In genomic region chr2:112579280-112579679, GRCh38 we compare ENCODE assay signal across 12 cellular contexts. TPM values are rescaled to one million over a fixed set of nuclear protein-coding genes. Genes with fewer than 3 reads are reported as not detected.
DNase-seq lines count a peak whose midpoint lies in the region; ATAC-seq, FAIRE-seq and TF ChIP-seq lines count a peak whose summit lies in the region.
"Had no signal": no experiment of that assay in that cellular context is flagged by ENCODE, and none has a peak within 500 bp of the region (broad histone marks: within the 10 kb centered on the region; RNA-seq: fewer than 3 reads in every experiment).

No MANE protein-coding gene starts in this region.

- CTCF ChIA-PET in activated CD8-positive, alpha-beta memory T cell treated with anti-CD3 and anti-CD28 coated beads, Interleukin-2, amount 10 ng/mL, durations not matched to agents 7 days and 5 days (lab: Charles Lee): interaction anchor here (1.9 kb wide), 1 partner anchor 99 kb away, joined by 4 read pairs; no protein-coding TSS in a partner anchor

- peak; percentile 15 for TF ChIP-seq CTCF in cardiac fibroblast (IDR thresholded peaks at IDR 0.05; ENCODE audit: low read depth, low read length)

- DNase-seq in GM04503 (ENCODE audit: low read depth) (peak; percentile 70), NCI-H226 (peak; percentile 75), cardiac fibroblast (ENCODE audit: low read depth in 2 of 2) (peak; percentile 87 to 92), myocyte (ENCODE audit: low read depth) (peak; percentile 56), GM19239 (ENCODE audit: insufficient read length, low spot score) (no peak)
- DNase-seq in activated CD8-positive, alpha-beta memory T cell treated with anti-CD3 and anti-CD28 coated beads, Interleukin-2, amount 10 ng/mL, durations not matched to agents 7 days and 5 days: no peak
- no peak for DNase-seq in T-helper 2 cell treated with Interferon-gamma antibody and Interleukin-4, amounts not matched to agents 5 μg/mL and 100 μg/mL, for 36 hours (ENCODE audit: low spot score)
- DNase-seq: activated B cell treated with CpG ODN at 0.5 μM for 24 hours, endodermal cell had no signal

- FAIRE-seq in GM19239 (lab: Jason Lieb, UNC): no peak

- ATAC-seq in GM21717 (IDR thresholded peaks at IDR 0.05; ENCODE audit: unreplicated experiment): no peak
- no peak for ATAC-seq in activated CD8-positive, alpha-beta memory T cell treated with anti-CD3 and anti-CD28 coated beads, Interleukin-2, amount 10 ng/mL, durations not matched to agents 7 days and 5 days
- ATAC-seq: left lobe of liver had no signal

- no peak overlapping the region for H3K4me3 Mint-ChIP-seq in activated CD8-positive, alpha-beta memory T cell treated with anti-CD3 and anti-CD28 coated beads, Interleukin-2, amount 10 ng/mL, durations not matched to agents 7 days and 5 days
- H3K4me3 Mint-ChIP-seq in T-helper 2 cell treated with Interferon-gamma antibody and Interleukin-4, amounts not matched to agents 5 μg/mL and 100 μg/mL, for 36 hours: no peak overlapping the region
- H3K4me3 Mint-ChIP-seq: activated B cell treated with CpG ODN at 0.5 μM for 24 hours; activated naive CD4-positive, alpha-beta T cell treated with anti-CD3 and anti-CD28 coated beads, Interleukin-2, amount 50 U/mL, for 24 hours; endodermal cell had no signal

- H3K27ac Mint-ChIP-seq in activated CD8-positive, alpha-beta memory T cell treated with anti-CD3 and anti-CD28 coated beads, Interleukin-2, amount 10 ng/mL, durations not matched to agents 7 days and 5 days: no peak overlapping the region
- no peak overlapping the region for H3K27ac Mint-ChIP-seq in T-helper 2 cell treated with Interferon-gamma antibody and Interleukin-4, amounts not matched to agents 5 μg/mL and 100 μg/mL, for 36 hours
- H3K27ac Mint-ChIP-seq: activated B cell treated with CpG ODN at 0.5 μM for 24 hours; activated naive CD4-positive, alpha-beta T cell treated with anti-CD3 and anti-CD28 coated beads, Interleukin-2, amount 50 U/mL, for 24 hours; endodermal cell had no signal

- no peak overlapping the region for H3K4me3 ChIP-seq in cardiac fibroblast (replicated peaks in 1 of 2; ENCODE audit: low read depth in 2 of 2, low read length in 2 of 2)

- H3K9me3 Mint-ChIP-seq in activated CD8-positive, alpha-beta memory T cell treated with anti-CD3 and anti-CD28 coated beads, Interleukin-2, amount 10 ng/mL, durations not matched to agents 7 days and 5 days (ENCODE audit: low read depth): no peaks in the 10 kb centered on the region
- no peaks in the 10 kb centered on the region for H3K9me3 Mint-ChIP-seq in T-helper 2 cell treated with Interferon-gamma antibody and Interleukin-4, amounts not matched to agents 5 μg/mL and 100 μg/mL, for 36 hours
- H3K9me3 Mint-ChIP-seq: activated B cell treated with CpG ODN at 0.5 μM for 24 hours; activated naive CD4-positive, alpha-beta T cell treated with anti-CD3 and anti-CD28 coated beads, Interleukin-2, amount 50 U/mL, for 24 hours; endodermal cell had no signal

- H3K27me3 Mint-ChIP-seq in activated CD8-positive, alpha-beta memory T cell treated with anti-CD3 and anti-CD28 coated beads, Interleukin-2, amount 10 ng/mL, durations not matched to agents 7 days and 5 days: no peaks in the 10 kb centered on the region
- H3K27me3 Mint-ChIP-seq in T-helper 2 cell treated with Interferon-gamma antibody and Interleukin-4, amounts not matched to agents 5 μg/mL and 100 μg/mL, for 36 hours (ENCODE audit: low read depth): no peaks in the 10 kb centered on the region
- H3K27me3 Mint-ChIP-seq: activated B cell treated with CpG ODN at 0.5 μM for 24 hours; activated naive CD4-positive, alpha-beta T cell treated with anti-CD3 and anti-CD28 coated beads, Interleukin-2, amount 50 U/mL, for 24 hours had no signal

- H3K36me3 Mint-ChIP-seq in activated CD8-positive, alpha-beta memory T cell treated with anti-CD3 and anti-CD28 coated beads, Interleukin-2, amount 10 ng/mL, durations not matched to agents 7 days and 5 days: peaks cover 15% of the 10 kb centered on the region
- H3K36me3 Mint-ChIP-seq in T-helper 2 cell treated with Interferon-gamma antibody and Interleukin-4, amounts not matched to agents 5 μg/mL and 100 μg/mL, for 36 hours (ENCODE audit: low read depth): peaks cover 25% of the 10 kb centered on the region

- peaks cover 22% of the 10 kb centered on the region for H3K4me1 Mint-ChIP-seq in activated CD8-positive, alpha-beta memory T cell treated with anti-CD3 and anti-CD28 coated beads, Interleukin-2, amount 10 ng/mL, durations not matched to agents 7 days and 5 days
- H3K4me1 Mint-ChIP-seq in T-helper 2 cell treated with Interferon-gamma antibody and Interleukin-4, amounts not matched to agents 5 μg/mL and 100 μg/mL, for 36 hours (ENCODE audit: low read depth): peaks cover 15% of the 10 kb centered on the region

RNA-seq across cellular contexts. Expression of gene CHCHD5, which starts 5.1 kb away (rescaled TPM):
- total RNA-seq in myocyte: 20.9 and 21.6 TPM in 2 replicates
- polyA plus RNA-seq in myocyte (2012): 65.0 TPM
- total RNA-seq in activated CD8-positive, alpha-beta memory T cell treated with anti-CD3 and anti-CD28 coated beads, Interleukin-2, amount 10 ng/mL, durations not matched to agents 7 days and 5 days: 10 to 100 TPM; 25.4 to 27.8 TPM

RNA-seq across cellular contexts. Expression of gene POLR1B, which starts 37.0 kb away (rescaled TPM):
- 11.8 and 14.0 TPM in 2 replicates for total RNA-seq in myocyte
- polyA plus RNA-seq in myocyte (2012): 6.0 TPM
- 10 to 100 TPM; 33.7 to 54.9 TPM for total RNA-seq in activated CD8-positive, alpha-beta memory T cell treated with anti-CD3 and anti-CD28 coated beads, Interleukin-2, amount 10 ng/mL, durations not matched to agents 7 days and 5 days

Comparison
In these comparisons a context has a peak if more than half of its experiments do, and no peak if none do; other contexts are left out.
1. DNase-seq: peak in GM04503 (single experiment), NCI-H226 (single experiment), cardiac fibroblast (2 of 2) and myocyte (single experiment); none in activated CD8-positive, alpha-beta memory T cell treated with anti-CD3 and anti-CD28 coated beads, Interleukin-2, amount 10 ng/mL, durations not matched to agents 7 days and 5 days (single experiment), T-helper 2 cell treated with Interferon-gamma antibody and Interleukin-4, amounts not matched to agents 5 μg/mL and 100 μg/mL, for 36 hours (single experiment) and GM19239 (single experiment).